Comparison of ENCODE assay signal across 19 cellular contexts in the genomic region with DNA sequence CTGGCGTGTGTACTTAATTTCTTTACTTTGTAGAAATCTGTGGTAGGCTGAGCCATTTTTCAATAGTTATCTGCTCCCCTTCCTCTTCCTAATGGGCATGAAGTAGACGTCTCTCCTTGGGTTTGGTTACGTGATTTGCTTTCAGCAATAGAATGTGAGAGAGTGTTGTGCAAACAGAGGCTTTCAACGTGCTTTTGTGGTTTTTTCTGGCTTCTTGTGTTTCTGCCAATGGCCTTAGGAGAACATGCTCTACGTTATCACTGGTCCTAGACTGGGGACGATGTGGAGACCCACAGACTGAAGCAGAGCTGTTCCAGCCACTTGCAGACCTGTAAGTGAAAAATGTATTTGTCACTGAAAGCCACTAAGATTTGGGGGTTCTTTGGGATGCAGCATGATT.
"Had no signal": no experiment of that assay in that cellular context is flagged by ENCODE, and none has a peak within 500 bp of the region (broad histone marks: within the 10 kb centered on the region; RNA-seq: fewer than 3 reads in every experiment).

No MANE protein-coding gene starts in this region.

- H3K4me3 ChIP-seq: body of pancreas, lung, thyroid gland had no signal

- H3K9me3 ChIP-seq: body of pancreas, thyroid gland had no signal

- ATAC-seq: activated CD4-positive, CD25-positive, alpha-beta regulatory T cell treated with anti-CD3 and anti-CD28 coated beads, Interleukin-2, amount 50 U/mL, for 24 hours; activated CD8-positive, alpha-beta T cell treated with anti-CD3 and anti-CD28 coated beads, Interleukin-2, amount 10 ng/mL, durations not matched to agents 7 days and 5 days; body of pancreas; effector memory CD8-positive, alpha-beta T cell; foreskin keratinocyte; left lobe of liver had no signal

- H3K27ac ChIP-seq: body of pancreas, foreskin keratinocyte, thyroid gland had no signal

- H3K36me3 ChIP-seq: thyroid gland had no signal

- H3K27me3 ChIP-seq: body of pancreas, foreskin keratinocyte, thyroid gland had no signal

- DNase-seq: activated CD4-positive, alpha-beta T cell treated with anti-CD3 and anti-CD28 coated beads, Interleukin-2, amount 10 ng/mL, durations not matched to agents 7 days and 5 days; activated CD8-positive, alpha-beta T cell treated with anti-CD3 and anti-CD28 coated beads, Interleukin-2, amount 10 ng/mL, durations not matched to agents 7 days and 5 days; activated naive CD4-positive, alpha-beta T cell treated with Interleukin-2 at 50 U/mL for 16 hours; activated naive CD8-positive, alpha-beta T cell treated with anti-CD3 and anti-CD28 coated beads, Interleukin-2, amount 10 ng/mL, durations not matched to agents 7 days and 5 days; activated T-cell treated with anti-CD3 and anti-CD28 coated beads, Interleukin-2, amount 50 U/mL, for 24 hours; body of pancreas; effector memory CD8-positive, alpha-beta T cell; foreskin keratinocyte; hippocampal formation; occipital lobe; retina; stimulated activated CD4-positive, alpha-beta T cell treated with anti-CD3 and anti-CD28 coated beads, Interleukin-12 subunit alpha, Interleukin-12 subunit beta, amount 100 ng/mL, for 4 hours; stimulated activated CD4-positive, alpha-beta T cell treated with anti-CD3 and anti-CD28 coated beads, Interleukin-1b, Interleukin-23, amount 100 ng/mL, for 48 hours; stimulated activated CD8-positive, alpha-beta memory T cell treated with anti-CD3 and anti-CD28 coated beads, Interleukin-4, amount 100 ng/mL, for 48 hours; stimulated activated naive CD4-positive, alpha-beta T cell; thyroid gland had no signal

- H3K4me1 ChIP-seq: body of pancreas, foreskin keratinocyte, thyroid gland had no signal
